13 cellular contexts compared by ENCODE assay signal in the genomic region with DNA sequence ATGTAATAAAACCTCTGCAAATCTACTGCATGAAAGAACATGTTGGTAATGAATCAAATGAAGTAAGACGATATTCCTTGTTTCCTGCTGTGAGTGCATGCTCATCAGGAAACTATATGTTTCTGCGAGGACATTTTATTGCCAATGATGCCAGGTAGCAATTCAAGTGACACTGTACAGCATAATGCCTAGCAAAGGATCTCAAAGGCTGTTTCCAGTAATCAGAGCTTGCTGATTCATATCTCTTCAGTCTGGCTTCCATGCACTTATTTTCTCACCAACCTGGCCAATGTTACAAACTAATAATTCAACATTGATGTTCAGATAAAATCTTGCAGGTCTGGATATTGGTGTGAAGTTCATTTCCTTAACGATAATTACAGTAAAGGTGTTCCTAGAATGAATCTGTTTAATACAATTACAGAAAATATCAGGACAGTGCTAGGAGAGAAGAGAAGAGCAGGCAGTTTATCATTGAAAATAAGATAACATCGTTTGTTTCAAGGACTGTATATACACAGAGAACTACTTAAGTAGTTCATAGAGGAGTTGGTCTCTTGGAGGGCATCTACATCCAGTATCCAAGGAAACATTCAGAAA.
"Had no signal": no experiment of that assay in that cellular context is flagged by ENCODE, and none has a peak within 500 bp of the region (broad histone marks: within the 10 kb centered on the region; RNA-seq: fewer than 3 reads in every experiment).

No MANE protein-coding gene starts in this region.

- H3K27ac Mint-ChIP-seq: activated CD8-positive, alpha-beta T cell treated with anti-CD3 and anti-CD28 coated beads for 36 hours; activated naive CD8-positive, alpha-beta T cell treated with anti-CD3 and anti-CD28 coated beads, Interleukin-2, amount 50 U/mL, for 24 hours; naive B cell had no signal

- H3K36me3 ChIP-seq: ascending aorta, heart left ventricle, pancreas had no signal

- H3K27me3 Mint-ChIP-seq: activated CD8-positive, alpha-beta T cell treated with anti-CD3 and anti-CD28 coated beads for 36 hours; activated naive CD8-positive, alpha-beta T cell treated with anti-CD3 and anti-CD28 coated beads, Interleukin-2, amount 50 U/mL, for 24 hours; naive B cell; stimulated activated naive CD8-positive, alpha-beta T cell treated with anti-CD3 and anti-CD28 coated beads, Interleukin-15, amount 100 ng/mL, for 72 hours had no signal

- DNase-seq: activated CD8-positive, alpha-beta memory T cell treated with anti-CD3 and anti-CD28 coated beads, Interleukin-2, amount 50 U/mL, for 4 hours; activated CD8-positive, alpha-beta T cell treated with anti-CD3 and anti-CD28 coated beads for 36 hours; activated naive CD8-positive, alpha-beta T cell treated with anti-CD3 and anti-CD28 coated beads, Interleukin-2, amount 50 U/mL, for 24 hours; dorsolateral prefrontal cortex; foreskin keratinocyte; heart left ventricle; left colon; naive B cell; pancreas; stimulated activated CD4-positive, alpha-beta T cell treated with anti-CD3 and anti-CD28 coated beads, Interleukin-15, amount 100 ng/mL, for 24 hours; stimulated activated CD4-positive, alpha-beta T cell treated with anti-CD3 and anti-CD28 coated beads, Interleukin-4, amount 100 ng/mL, for 24 hours; stimulated activated naive CD8-positive, alpha-beta T cell treated with anti-CD3 and anti-CD28 coated beads, Interleukin-15, amount 100 ng/mL, for 72 hours had no signal

- H3K4me3 Mint-ChIP-seq: activated CD8-positive, alpha-beta T cell treated with anti-CD3 and anti-CD28 coated beads for 36 hours; activated naive CD8-positive, alpha-beta T cell treated with anti-CD3 and anti-CD28 coated beads, Interleukin-2, amount 50 U/mL, for 24 hours; naive B cell; stimulated activated naive CD8-positive, alpha-beta T cell treated with anti-CD3 and anti-CD28 coated beads, Interleukin-15, amount 100 ng/mL, for 72 hours had no signal

- H3K4me3 ChIP-seq: ascending aorta, dorsolateral prefrontal cortex, heart left ventricle, pancreas had no signal

- H3K27me3 ChIP-seq: ascending aorta, foreskin keratinocyte, heart left ventricle had no signal

- H3K9me3 ChIP-seq: ascending aorta, heart left ventricle, pancreas had no signal

- ATAC-seq: activated CD8-positive, alpha-beta T cell treated with anti-CD3 and anti-CD28 coated beads for 36 hours; activated naive CD8-positive, alpha-beta T cell treated with anti-CD3 and anti-CD28 coated beads, Interleukin-2, amount 50 U/mL, for 24 hours; foreskin keratinocyte; heart left ventricle; left colon; pancreas; stimulated activated naive CD8-positive, alpha-beta T cell treated with anti-CD3 and anti-CD28 coated beads, Interleukin-15, amount 100 ng/mL, for 72 hours had no signal

- H3K36me3 Mint-ChIP-seq: naive B cell had no signal

- H3K27ac ChIP-seq: ascending aorta, dorsolateral prefrontal cortex, foreskin keratinocyte, heart left ventricle, pancreas had no signal

- H3K4me1 ChIP-seq: ascending aorta, foreskin keratinocyte, heart left ventricle, pancreas had no signal

- H3K4me1 Mint-ChIP-seq: activated naive CD8-positive, alpha-beta T cell treated with anti-CD3 and anti-CD28 coated beads, Interleukin-2, amount 50 U/mL, for 24 hours; naive B cell; stimulated activated naive CD8-positive, alpha-beta T cell treated with anti-CD3 and anti-CD28 coated beads, Interleukin-15, amount 100 ng/mL, for 72 hours had no signal
